34 cellular contexts compared by ENCODE assay signal in genomic region chr4:74906771-74907170, GRCh38. TPM values are rescaled to one million over a fixed set of nuclear protein-coding genes. Genes with fewer than 3 reads are reported as not detected.
"Had no signal": no experiment of that assay in that cellular context is flagged by ENCODE, and none has a peak within 500 bp of the region (broad histone marks: within the 10 kb centered on the region; RNA-seq: fewer than 3 reads in every experiment).

No MANE protein-coding gene starts in this region.

- H3K27me3 ChIP-seq: adrenal gland, body of pancreas, brain microvascular endothelial cell, breast epithelium had no signal

- H3K4me1 Mint-ChIP-seq: activated B cell treated with CpG ODN at 0.5 μM for 24 hours; activated CD4-positive, alpha-beta T cell treated with anti-CD3 and anti-CD28 coated beads, Interleukin-2, amount 10 ng/mL, durations not matched to agents 24 days and 14 days; activated naive CD4-positive, alpha-beta T cell treated with anti-CD3 and anti-CD28 coated beads, Interleukin-2, amount 10 ng/mL, durations not matched to agents 7 days and 5 days; activated naive CD4-positive, alpha-beta T cell treated with anti-CD3 and anti-CD28 coated beads, Interleukin-2, amount 50 U/mL, for 24 hours; activated naive CD8-positive, alpha-beta T cell treated with anti-CD3 and anti-CD28 coated beads for 36 hours had no signal

- H3K27me3 Mint-ChIP-seq: activated CD4-positive, alpha-beta T cell treated with anti-CD3 and anti-CD28 coated beads, Interleukin-2, amount 10 ng/mL, durations not matched to agents 24 days and 14 days; activated naive CD4-positive, alpha-beta T cell treated with anti-CD3 and anti-CD28 coated beads, Interleukin-2, amount 10 ng/mL, durations not matched to agents 7 days and 5 days; activated naive CD8-positive, alpha-beta T cell treated with anti-CD3 and anti-CD28 coated beads for 36 hours; activated T-cell treated with anti-CD3 and anti-CD28 coated beads, Interleukin-2, amount 50 U/mL, for 24 hours had no signal

- ATAC-seq: activated CD8-positive, alpha-beta T cell treated with anti-CD3 and anti-CD28 coated beads for 36 hours; body of pancreas had no signal

- FAIRE-seq: TTC549 had no signal

- H3K36me3 ChIP-seq: adrenal gland, brain microvascular endothelial cell, breast epithelium had no signal

- H3K4me1 ChIP-seq: adrenal gland, body of pancreas, breast epithelium had no signal

- H3K9me3 ChIP-seq: adrenal gland, body of pancreas, breast epithelium had no signal

- H3K4me3 Mint-ChIP-seq: activated B cell treated with CpG ODN at 0.5 μM for 24 hours; activated CD4-positive, alpha-beta memory T cell treated with anti-CD3 and anti-CD28 coated beads for 36 hours; activated CD4-positive, alpha-beta T cell treated with anti-CD3 and anti-CD28 coated beads, Interleukin-2, amount 10 ng/mL, durations not matched to agents 24 days and 14 days; activated CD8-positive, alpha-beta T cell treated with anti-CD3 and anti-CD28 coated beads for 36 hours; activated naive CD4-positive, alpha-beta T cell treated with anti-CD3 and anti-CD28 coated beads, Interleukin-2, amount 10 ng/mL, durations not matched to agents 7 days and 5 days; activated naive CD4-positive, alpha-beta T cell treated with anti-CD3 and anti-CD28 coated beads, Interleukin-2, amount 50 U/mL, for 24 hours; activated naive CD8-positive, alpha-beta T cell treated with anti-CD3 and anti-CD28 coated beads for 36 hours; activated T-cell treated with anti-CD3 and anti-CD28 coated beads, Interleukin-2, amount 50 U/mL, for 24 hours; T-helper 1 cell treated with Interleukin-12 subunit alpha and Interleukin-12 subunit beta and Interleukin-4 antibody, amounts not matched to agents 30 μg/mL and 1 μg/mL, for 36 hours; T-helper 2 cell treated with Interferon-gamma antibody and Interleukin-4, amounts not matched to agents 5 μg/mL and 100 μg/mL, for 36 hours had no signal

- H3K36me3 Mint-ChIP-seq: activated CD4-positive, alpha-beta memory T cell treated with anti-CD3 and anti-CD28 coated beads for 36 hours; activated naive CD4-positive, alpha-beta T cell treated with anti-CD3 and anti-CD28 coated beads, Interleukin-2, amount 10 ng/mL, durations not matched to agents 7 days and 5 days; activated naive CD4-positive, alpha-beta T cell treated with anti-CD3 and anti-CD28 coated beads, Interleukin-2, amount 50 U/mL, for 24 hours; activated naive CD8-positive, alpha-beta T cell treated with anti-CD3 and anti-CD28 coated beads for 36 hours had no signal

- H3K4me3 ChIP-seq: adrenal gland, body of pancreas, breast epithelium had no signal

- H3K27ac Mint-ChIP-seq: activated B cell treated with CpG ODN at 0.5 μM for 24 hours; activated CD4-positive, alpha-beta memory T cell treated with anti-CD3 and anti-CD28 coated beads for 36 hours; activated CD4-positive, alpha-beta T cell treated with anti-CD3 and anti-CD28 coated beads, Interleukin-2, amount 10 ng/mL, durations not matched to agents 24 days and 14 days; activated CD8-positive, alpha-beta T cell treated with anti-CD3 and anti-CD28 coated beads for 36 hours; activated naive CD4-positive, alpha-beta T cell treated with anti-CD3 and anti-CD28 coated beads, Interleukin-2, amount 10 ng/mL, durations not matched to agents 7 days and 5 days; activated naive CD4-positive, alpha-beta T cell treated with anti-CD3 and anti-CD28 coated beads, Interleukin-2, amount 50 U/mL, for 24 hours; activated naive CD8-positive, alpha-beta T cell treated with anti-CD3 and anti-CD28 coated beads for 36 hours; activated T-cell treated with anti-CD3 and anti-CD28 coated beads, Interleukin-2, amount 50 U/mL, for 24 hours; activated T-helper 2 cell treated with anti-CD3 and anti-CD28 coated beads, Interferon-gamma antibody, Interleukin-2, Interleukin-4, amounts not matched to agents 10 μg/mL and 5 μg/mL and 100 μg/mL, durations not matched to agents 14 hours and 24 hours and 36 hours; T-helper 1 cell treated with Interleukin-12 subunit alpha and Interleukin-12 subunit beta and Interleukin-4 antibody, amounts not matched to agents 30 μg/mL and 1 μg/mL, for 36 hours; T-helper 2 cell treated with Interferon-gamma antibody and Interleukin-4, amounts not matched to agents 5 μg/mL and 100 μg/mL, for 36 hours had no signal

- H3K9me3 Mint-ChIP-seq: activated CD8-positive, alpha-beta T cell treated with anti-CD3 and anti-CD28 coated beads for 36 hours; activated naive CD4-positive, alpha-beta T cell treated with anti-CD3 and anti-CD28 coated beads, Interleukin-2, amount 50 U/mL, for 24 hours; activated T-helper 2 cell treated with anti-CD3 and anti-CD28 coated beads, Interferon-gamma antibody, Interleukin-2, Interleukin-4, amounts not matched to agents 10 μg/mL and 5 μg/mL and 100 μg/mL, durations not matched to agents 14 hours and 24 hours and 36 hours; T-helper 2 cell treated with Interferon-gamma antibody and Interleukin-4, amounts not matched to agents 5 μg/mL and 100 μg/mL, for 36 hours had no signal

- DNase-seq: activated B cell treated with CpG ODN at 0.5 μM for 24 hours; activated CD4-positive, alpha-beta memory T cell treated with anti-CD3 and anti-CD28 coated beads for 36 hours; activated CD4-positive, alpha-beta T cell treated with anti-CD3 and anti-CD28 coated beads for 4 hours; activated CD4-positive, alpha-beta T cell treated with anti-CD3 and anti-CD28 coated beads, Interleukin-2, amount 10 ng/mL, durations not matched to agents 24 days and 14 days; activated CD4-positive, alpha-beta T cell treated with anti-CD3 and anti-CD28 coated beads, Interleukin-2, amount 50 U/mL, for 1 hour; activated CD4-positive, alpha-beta T cell treated with anti-CD3 and anti-CD28 coated beads, Interleukin-2, amount 50 U/mL, for 4 hours; activated CD4-positive, CD25-positive, alpha-beta regulatory T cell treated with anti-CD3 and anti-CD28 coated beads, Interleukin-2, amount 50 U/mL, for 72 hours; activated CD8-positive, alpha-beta memory T cell treated with anti-CD3 and anti-CD28 coated beads, Interleukin-2, amount 50 U/mL, for 4 hours; activated CD8-positive, alpha-beta T cell treated with anti-CD3 and anti-CD28 coated beads for 36 hours; activated effector memory CD4-positive, alpha-beta T cell treated with Interleukin-2 at 50 U/mL for 16 hours; activated gamma-delta T cell; activated naive CD4-positive, alpha-beta T cell treated with anti-CD3 and anti-CD28 coated beads, Interleukin-2, amount 10 ng/mL, durations not matched to agents 7 days and 5 days; activated naive CD4-positive, alpha-beta T cell treated with Interleukin-2 at 50 U/mL for 16 hours; activated naive CD8-positive, alpha-beta T cell treated with anti-CD3 and anti-CD28 coated beads for 36 hours; activated T-cell treated with anti-CD3 and anti-CD28 coated beads for 4 hours; activated T-cell treated with anti-CD3 and anti-CD28 coated beads, Interleukin-2, amount 50 U/mL, for 24 hours; activated T-cell treated with anti-CD3 and anti-CD28 coated beads, Interleukin-2, amount 50 U/mL, for 48 hours; adrenal gland; amniotic stem cell; aorta; body of pancreas; brain microvascular endothelial cell; central memory CD4-positive, alpha-beta T cell; SW 1271; T-helper 1 cell; T-helper 2 cell; T-helper 9 cell had no signal

- H3K27ac ChIP-seq: adrenal gland, body of pancreas, brain microvascular endothelial cell, breast epithelium, VCaP had no signal

RNA-seq across cellular contexts. Expression of gene PARM1, which starts 26.1 kb away (rescaled TPM):
- total RNA-seq: activated CD4-positive, alpha-beta memory T cell treated with anti-CD3 and anti-CD28 coated beads for 36 hours; activated CD4-positive, alpha-beta T cell treated with anti-CD3 and anti-CD28 coated beads, Interleukin-2, amount 10 ng/mL, durations not matched to agents 24 days and 14 days; activated T-helper 2 cell treated with anti-CD3 and anti-CD28 coated beads, Interferon-gamma antibody, Interleukin-2, Interleukin-4, amounts not matched to agents 10 μg/mL and 5 μg/mL and 100 μg/mL, durations not matched to agents 14 hours and 24 hours and 36 hours had no signal
